ENCODE assay signal across 1 cellular context in genomic region chr10:50536617-50537252, GRCh38.
TF ChIP-seq lines count a peak whose summit lies in the region.

No MANE protein-coding gene starts in this region.

TF ChIP-seq in IMR-90, 13 proteins besides CTCF, POLR2A, EP300 and RAD21:
- TF ChIP-seq USF2 (IDR thresholded peaks at IDR 0.05; ENCODE audit: low read depth, low read length): no peak
- peak; percentile 52 for TF ChIP-seq CEBPB (IDR thresholded peaks at IDR 0.05; ENCODE audit: low read depth, low read length)
